Comparison of ENCODE assay signal across 25 cellular contexts in genomic region chrX:150085881-150086280, GRCh38.
DNase-seq lines count a peak whose midpoint lies in the region; ATAC-seq, FAIRE-seq and TF ChIP-seq lines count a peak whose summit lies in the region.
"Had no signal": no experiment of that assay in that cellular context is flagged by ENCODE, and none has a peak within 500 bp of the region (broad histone marks: within the 10 kb centered on the region; RNA-seq: fewer than 3 reads in every experiment).

No MANE protein-coding gene starts in this region.

- no peak for TF ChIP-seq EP300 in stomach (IDR thresholded peaks at IDR 0.05)

- H3K9me3 ChIP-seq in AG04450 (ENCODE audit: control insufficient read depth, insufficient read depth, low read length) (no peaks in the 10 kb centered on the region), stomach (no peaks in the 10 kb centered on the region), pancreas (no peaks in the 10 kb centered on the region)
- H3K9me3 ChIP-seq: gastroesophageal sphincter, thyroid gland had no signal

- H3K4me1 ChIP-seq in stomach (peaks cover 0 to 6% (median 0%) of the 10 kb centered on the region in 4 donors), pancreas (no peaks in the 10 kb centered on the region)
- H3K4me1 ChIP-seq: gastroesophageal sphincter, thyroid gland had no signal

- H3K4me3 ChIP-seq in AG04450 (ENCODE audit: low read depth, low read length), result no peak overlapping the region
- no peak overlapping the region for H3K4me3 ChIP-seq in bronchial epithelial cell (ENCODE audit: low read depth, low read length)
- H3K4me3 ChIP-seq in stomach, result no peak overlapping the region
- no peak overlapping the region for H3K4me3 ChIP-seq in pancreas
- H3K4me3 ChIP-seq: gastroesophageal sphincter, thyroid gland had no signal

- FAIRE-seq in bronchial epithelial cell (lab: Jason Lieb, UNC), result no peak
- no peak for FAIRE-seq in pancreas (lab: Jason Lieb, UNC)
- FAIRE-seq: endometrium, HepG2 had no signal

- no peaks in the 10 kb centered on the region for H3K9me3 Mint-ChIP-seq in Calu3 (ENCODE audit: low read depth, unreplicated experiment)
- H3K9me3 Mint-ChIP-seq: activated naive CD4-positive, alpha-beta T cell treated with anti-CD3 and anti-CD28 coated beads, Interleukin-2, amount 50 U/mL, for 24 hours; activated T-cell treated with anti-CD3 and anti-CD28 coated beads, Interleukin-2, amount 50 U/mL, for 72 hours; CD8-positive, alpha-beta T cell; stimulated activated memory B cell treated with anti-CD40 and anti-IgM and Interleukin-4, amounts not matched to agents 10 μg/mL and 1 μg/mL and 100 μg/mL, for 72 hours had no signal

- CTCF ChIA-PET in AG04450 (lab: Charles Lee), result no interaction called here
- CTCF ChIA-PET in Calu3 (lab: Charles Lee), result no interaction called here

- H3K27ac ChIP-seq in AG04450 (ENCODE audit: low read depth, low read length) (peak overlapping the region; percentile 52), stomach (no peak overlapping the region), pancreas (no peak overlapping the region)
- H3K27ac ChIP-seq: gastroesophageal sphincter, RWPE1, thyroid gland had no signal

- no peaks in the 10 kb centered on the region for H3K36me3 ChIP-seq in bronchial epithelial cell (ENCODE audit: control insufficient read depth, insufficient read depth, low read length)
- H3K36me3 ChIP-seq in stomach, result no peaks in the 10 kb centered on the region
- no peaks in the 10 kb centered on the region for H3K36me3 ChIP-seq in pancreas
- H3K36me3 ChIP-seq: gastroesophageal sphincter, thyroid gland had no signal

- no peak for TF ChIP-seq POLR2A in stomach (IDR thresholded peaks at IDR 0.05)

- peaks cover 24% of the 10 kb centered on the region for H3K4me1 Mint-ChIP-seq in Calu3 (ENCODE audit: low read depth, unreplicated experiment)
- H3K4me1 Mint-ChIP-seq: activated naive CD4-positive, alpha-beta T cell treated with anti-CD3 and anti-CD28 coated beads, Interleukin-2, amount 50 U/mL, for 24 hours; mesothelial cell of epicardium had no signal

- H3K27ac Mint-ChIP-seq in Calu3 (ENCODE audit: unreplicated experiment), result no peak overlapping the region
- H3K27ac Mint-ChIP-seq: activated naive CD4-positive, alpha-beta T cell treated with anti-CD3 and anti-CD28 coated beads, Interleukin-2, amount 50 U/mL, for 24 hours; activated T-cell treated with anti-CD3 and anti-CD28 coated beads, Interleukin-2, amount 50 U/mL, for 72 hours; CD8-positive, alpha-beta T cell; mesothelial cell of epicardium; natural killer cell treated with Interleukin-12 subunit alpha and Interleukin-12 subunit beta and Interleukin-15 and Interleukin-18, amount 100 ng/mL, for 72 hours; stimulated activated memory B cell treated with anti-CD40 and anti-IgM and Interleukin-4, amounts not matched to agents 10 μg/mL and 1 μg/mL and 100 μg/mL, for 72 hours had no signal

- POLR2A ChIA-PET in AG04450 (lab: Yijun Ruan, JAX), result interaction anchor here (0.7 kb wide), 1 partner anchor 239 kb away, joined by 3 read pairs; no protein-coding TSS in a partner anchor

- H3K36me3 Mint-ChIP-seq in Calu3 (ENCODE audit: insufficient read depth, unreplicated experiment), result no peaks in the 10 kb centered on the region
- H3K36me3 Mint-ChIP-seq: activated naive CD4-positive, alpha-beta T cell treated with anti-CD3 and anti-CD28 coated beads, Interleukin-2, amount 50 U/mL, for 24 hours; CD8-positive, alpha-beta T cell; mesothelial cell of epicardium; natural killer cell treated with Interleukin-12 subunit alpha and Interleukin-12 subunit beta and Interleukin-15 and Interleukin-18, amount 100 ng/mL, for 72 hours; stimulated activated memory B cell treated with anti-CD40 and anti-IgM and Interleukin-4, amounts not matched to agents 10 μg/mL and 1 μg/mL and 100 μg/mL, for 72 hours had no signal

- TF ChIP-seq CTCF in AG04450 (IDR thresholded peaks at IDR 0.05; ENCODE audit: low read depth, low read length), result no peak
- TF ChIP-seq CTCF in bronchial epithelial cell (IDR thresholded peaks at IDR 0.05; ENCODE audit: insufficient read depth, low read length, severe bottlenecking), result no peak
- no peak for TF ChIP-seq CTCF in Calu3 (IDR thresholded peaks at IDR 0.05; ENCODE audit: unreplicated experiment)
- TF ChIP-seq CTCF in stomach (IDR thresholded peaks at IDR 0.05), result no peak
- TF ChIP-seq CTCF in pancreas (IDR thresholded peaks at IDR 0.05), result no peak

- H3K27me3 Mint-ChIP-seq in Calu3 (ENCODE audit: unreplicated experiment), result no peaks in the 10 kb centered on the region
- H3K27me3 Mint-ChIP-seq: activated naive CD4-positive, alpha-beta T cell treated with anti-CD3 and anti-CD28 coated beads, Interleukin-2, amount 50 U/mL, for 24 hours; stimulated activated memory B cell treated with anti-CD40 and anti-IgM and Interleukin-4, amounts not matched to agents 10 μg/mL and 1 μg/mL and 100 μg/mL, for 72 hours had no signal

- no TSS peak for BruUV-seq in Calu3 (replicated peaks; lab: Mats Ljungman, UMichigan)

- ATAC-seq in pancreas (no peak), GM18861 (IDR thresholded peaks at IDR 0.05; ENCODE audit: unreplicated experiment) (no peak)
- ATAC-seq: activated T-cell treated with anti-CD3 and anti-CD28 coated beads, Interleukin-2, amount 50 U/mL, for 72 hours; CD8-positive, alpha-beta T cell; gastroesophageal sphincter; HepG2; natural killer cell treated with Interleukin-12 subunit alpha and Interleukin-12 subunit beta and Interleukin-15 and Interleukin-18, amount 100 ng/mL, for 72 hours; stimulated activated memory B cell treated with anti-CD40 and anti-IgM and Interleukin-4, amounts not matched to agents 10 μg/mL and 1 μg/mL and 100 μg/mL, for 72 hours had no signal

- H3K27me3 ChIP-seq in AG04450 (ENCODE audit: control insufficient read depth, insufficient read depth, low read length) (no peaks in the 10 kb centered on the region), bronchial epithelial cell (ENCODE audit: control insufficient read depth, insufficient read depth, low read length) (no peaks in the 10 kb centered on the region), stomach (no peaks in the 10 kb centered on the region), pancreas (no peaks in the 10 kb centered on the region)
- H3K27me3 ChIP-seq: gastroesophageal sphincter, thyroid gland had no signal

- no peak overlapping the region for H3K4me3 Mint-ChIP-seq in Calu3 (ENCODE audit: low read depth, unreplicated experiment)
- H3K4me3 Mint-ChIP-seq: activated naive CD4-positive, alpha-beta T cell treated with anti-CD3 and anti-CD28 coated beads, Interleukin-2, amount 50 U/mL, for 24 hours; activated T-cell treated with anti-CD3 and anti-CD28 coated beads, Interleukin-2, amount 50 U/mL, for 72 hours; CD8-positive, alpha-beta T cell; mesothelial cell of epicardium; natural killer cell treated with Interleukin-12 subunit alpha and Interleukin-12 subunit beta and Interleukin-15 and Interleukin-18, amount 100 ng/mL, for 72 hours; stimulated activated memory B cell treated with anti-CD40 and anti-IgM and Interleukin-4, amounts not matched to agents 10 μg/mL and 1 μg/mL and 100 μg/mL, for 72 hours had no signal

- 21 to 58% (median 33%) methylated on average over 1 of the region's 1 CpG for WGBS in stomach, 5 donors
- WGBS in pancreas, 2 donors, result 8 to 30% methylated on average over 1 of the region's 1 CpG

- DNase-seq in AG04450 (ENCODE audit: low read depth, low spot score) (no peak), LHCN-M2 (ENCODE audit: low read depth) (peak; percentile 53), bronchial epithelial cell (ENCODE audit: low read depth) (peak; percentile 20), foreskin melanocyte (peak; percentile 41), Calu3 (no peak), stomach (no peak), pancreas (no peak)
- DNase-seq: activated T-cell treated with anti-CD3 and anti-CD28 coated beads, Interleukin-2, amount 50 U/mL, for 72 hours; CD8-positive, alpha-beta T cell; cortex of kidney; DMS79; NCI-H1105 treated with DMSO at 0.1 percent for 48 hours; NCI-H2081 treated with DMSO at 0.1 percent for 48 hours; posterior cingulate gyrus; SW 1271; thyroid gland had no signal

- intact Hi-C loops in Calu3 (cut with micrococcal nuclease; ENCODE audit: unreplicated experiment) (no loop called here), stomach (cut with DNase I; ENCODE audit: low total_unique reads) (no loop called here), pancreas (cut with DNase I) (no loop called here)

Comparison
In these comparisons a context has a peak if more than half of its experiments do, and no peak if none do; other contexts are left out.
1. DNase-seq: peak in LHCN-M2 (single experiment), bronchial epithelial cell (single experiment) and foreskin melanocyte (single experiment); none in AG04450 (single experiment), Calu3 (single experiment), stomach (single experiment) and pancreas (0 of 6).